9 cellular contexts compared by ENCODE assay signal in the genomic region with DNA sequence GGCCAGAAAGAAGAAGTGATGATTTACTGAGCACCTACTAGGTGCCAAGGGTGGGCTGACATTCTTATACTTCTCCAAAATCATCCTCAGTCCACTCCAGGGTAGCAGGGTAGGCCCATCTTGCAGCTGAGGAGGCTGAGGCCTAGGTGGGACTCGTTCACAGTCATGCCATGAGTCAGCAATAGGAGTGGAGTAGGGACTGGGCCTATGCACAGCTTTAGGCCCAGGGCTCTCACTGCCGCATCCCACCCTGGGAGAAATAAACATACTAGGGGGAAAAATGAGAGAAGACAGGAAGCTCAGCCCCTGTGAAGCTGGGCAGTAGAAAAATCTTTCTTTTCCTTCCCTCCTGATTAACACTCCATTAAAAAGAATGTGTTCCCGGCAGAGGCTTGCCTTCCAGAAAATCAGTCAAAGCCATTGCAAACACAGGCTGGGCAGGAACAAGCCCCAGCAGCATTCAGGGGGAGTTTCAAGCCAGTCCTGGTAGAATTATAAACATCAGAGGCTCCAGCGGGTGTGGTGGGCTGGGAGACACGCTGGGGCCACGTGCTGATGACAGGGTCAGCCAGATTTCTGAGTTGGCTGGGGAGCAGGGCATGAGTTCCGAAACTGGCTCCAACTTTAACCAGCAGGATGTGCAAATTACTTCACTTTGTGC. TPM values are rescaled to one million over a fixed set of nuclear protein-coding genes. Genes with fewer than 3 reads are reported as not detected.
DNase-seq lines count a peak whose midpoint lies in the region; ATAC-seq and TF ChIP-seq lines count a peak whose summit lies in the region.
"Had no signal": no experiment of that assay in that cellular context is flagged by ENCODE, and none has a peak within 500 bp of the region (broad histone marks: within the 10 kb centered on the region; RNA-seq: fewer than 3 reads in every experiment).

No MANE protein-coding gene starts in this region.

- no peak overlapping the region for H3K9ac ChIP-seq in liver (ENCODE audit: low read depth in 1 of 2, low read length in 2 of 2)

- no peak overlapping the region for H3K4me3 ChIP-seq in liver (ENCODE audit: low read depth in 1 of 3, low read length in 3 of 3)
- H3K4me3 ChIP-seq in suprapubic skin, result peak overlapping the region; percentile 52

- no peaks in the 10 kb centered on the region for H3K9me3 Mint-ChIP-seq in HFFc6
- no peaks in the 10 kb centered on the region for H3K9me3 Mint-ChIP-seq in activated T-cell treated with anti-CD3 and anti-CD28 coated beads, Interleukin-2, amount 50 U/mL, for 4 hours

- H3K27ac ChIP-seq in cingulate gyrus (ENCODE audit: low read depth, low read length), result peak overlapping the region; percentile 93
- peak overlapping the region; percentile 25 to 34 for H3K27ac ChIP-seq in liver (ENCODE audit: low read depth in 1 of 2, low read length in 2 of 2)
- peak overlapping the region; percentile 84 for H3K27ac ChIP-seq in suprapubic skin

- H3K9me3 ChIP-seq in liver (ENCODE audit: control insufficient read depth in 4 of 4, low read length in 3 of 4) (no peaks in the 10 kb centered on the region), suprapubic skin (no peaks in the 10 kb centered on the region)

- H3K36me3 Mint-ChIP-seq in HFFc6 (ENCODE audit: low read depth), result no peaks in the 10 kb centered on the region
- no peaks in the 10 kb centered on the region for H3K36me3 Mint-ChIP-seq in activated T-cell treated with anti-CD3 and anti-CD28 coated beads, Interleukin-2, amount 50 U/mL, for 4 hours (ENCODE audit: insufficient read depth)

- peaks cover 55% of the 10 kb centered on the region for H3K4me1 Mint-ChIP-seq in HFFc6 (ENCODE audit: low read depth)
- H3K4me1 Mint-ChIP-seq in activated T-cell treated with anti-CD3 and anti-CD28 coated beads, Interleukin-2, amount 50 U/mL, for 4 hours (ENCODE audit: low read depth), result no peaks in the 10 kb centered on the region
- H3K4me1 Mint-ChIP-seq: naive thymus-derived CD8-positive, alpha-beta T cell had no signal

- 60% methylated on average over 7 of the region's 7 CpGs for WGBS in liver
- WGBS in suprapubic skin, result 25% methylated on average over 5 of the region's 7 CpGs

- H3K4me3 Mint-ChIP-seq in HFFc6, result peak overlapping the region; percentile 92
- H3K4me3 Mint-ChIP-seq in activated T-cell treated with anti-CD3 and anti-CD28 coated beads, Interleukin-2, amount 50 U/mL, for 4 hours, result no peak overlapping the region
- H3K4me3 Mint-ChIP-seq: naive thymus-derived CD8-positive, alpha-beta T cell had no signal

- H3K27me3 ChIP-seq in liver (ENCODE audit: control insufficient read depth in 4 of 4, insufficient read depth in 4 of 4, low read length in 3 of 4) (peaks cover 0 to 3% (median 0%) of the 10 kb centered on the region in 4 donors), suprapubic skin (no peaks in the 10 kb centered on the region)

- H3K4me1 ChIP-seq in liver (ENCODE audit: control insufficient read depth in 4 of 4, insufficient read depth in 4 of 4, low read length in 3 of 4) (no peaks in the 10 kb centered on the region), suprapubic skin (peaks cover 57% of the 10 kb centered on the region)

- TF ChIP-seq EP300 in suprapubic skin (IDR thresholded peaks at IDR 0.05), result no peak

- peak overlapping the region; percentile 96 for H3K27ac Mint-ChIP-seq in HFFc6
- H3K27ac Mint-ChIP-seq: naive thymus-derived CD8-positive, alpha-beta T cell had no signal

- no peak for TF ChIP-seq POLR2A in suprapubic skin (IDR thresholded peaks at IDR 0.05)

- peaks cover 2% of the 10 kb centered on the region; the same call in 1 of the 2 replicates for H3K27me3 Mint-ChIP-seq in HFFc6 (ENCODE audit: insufficient read depth)
- H3K27me3 Mint-ChIP-seq in activated T-cell treated with anti-CD3 and anti-CD28 coated beads, Interleukin-2, amount 50 U/mL, for 4 hours (ENCODE audit: low read depth), result peaks cover 19% of the 10 kb centered on the region

- TF ChIP-seq CTCF in HFFc6 (IDR thresholded peaks at IDR 0.05) (no peak), liver (IDR thresholded peaks at IDR 0.05; ENCODE audit: low read depth, low read length, missing input control) (no peak), suprapubic skin (IDR thresholded peaks at IDR 0.05) (no peak)

- H3K36me3 ChIP-seq in liver (ENCODE audit: control insufficient read depth in 4 of 4, insufficient read depth in 3 of 4, low read depth in 1 of 4, low read length in 3 of 4), result no peaks in the 10 kb centered on the region
- H3K36me3 ChIP-seq in suprapubic skin, result no peaks in the 10 kb centered on the region

- no peak for TF ChIP-seq RAD21 in liver (IDR thresholded peaks at IDR 0.05)

- no peak for ATAC-seq in activated T-cell treated with anti-CD3 and anti-CD28 coated beads, Interleukin-2, amount 50 U/mL, for 4 hours
- ATAC-seq in HG03378 (IDR thresholded peaks at IDR 0.05; ENCODE audit: unreplicated experiment), result no peak
- ATAC-seq: naive thymus-derived CD8-positive, alpha-beta T cell had no signal

- DNase-seq in HFFc6 (peak; percentile 42), suprapubic skin (ENCODE audit: low spot score in 2 of 2) (peak in 1 of 2 donors; percentile 86), COLO829 (ENCODE audit: low spot score) (no peak), T1000 (lab: John Stamatoyannopoulos, UW) (no peak)
- DNase-seq in activated T-cell treated with anti-CD3 and anti-CD28 coated beads, Interleukin-2, amount 50 U/mL, for 4 hours, result no peak
- DNase-seq: naive thymus-derived CD8-positive, alpha-beta T cell had no signal

TF ChIP-seq in liver, 16 proteins besides CTCF, POLR2A, EP300 and RAD21:
- no peak for TF ChIP-seq YY1 (IDR thresholded peaks at IDR 0.05)
- TF ChIP-seq SP1 (IDR thresholded peaks at IDR 0.05), result no peak
- TF ChIP-seq, protein P1, sequence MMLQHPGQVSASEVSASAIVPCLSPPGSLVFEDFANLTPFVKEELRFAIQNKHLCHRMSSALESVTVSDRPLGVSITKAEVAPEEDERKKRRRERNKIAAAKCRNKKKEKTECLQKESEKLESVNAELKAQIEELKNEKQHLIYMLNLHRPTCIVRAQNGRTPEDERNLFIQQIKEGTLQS (IDR thresholded peaks at IDR 0.05), result no peak
- TF ChIP-seq HNF4G (IDR thresholded peaks at IDR 0.05), result no peak
- TF ChIP-seq JUND (IDR thresholded peaks at IDR 0.05), result no peak
- TF ChIP-seq GABPA (IDR thresholded peaks at IDR 0.05 in 1 of 2, conservative IDR thresholded peaks at IDR 0.05 in 1 of 2), result no peak
- TF ChIP-seq FOXA1 (IDR thresholded peaks at IDR 0.05), result no peak
- TF ChIP-seq FOXA2 (IDR thresholded peaks at IDR 0.05), result no peak
- no peak for TF ChIP-seq NR2F2 (IDR thresholded peaks at IDR 0.05)
- TF ChIP-seq EGR1 (IDR thresholded peaks at IDR 0.05; ENCODE audit: low read depth in 2 of 2), result no peak
- TF ChIP-seq, protein P2, sequence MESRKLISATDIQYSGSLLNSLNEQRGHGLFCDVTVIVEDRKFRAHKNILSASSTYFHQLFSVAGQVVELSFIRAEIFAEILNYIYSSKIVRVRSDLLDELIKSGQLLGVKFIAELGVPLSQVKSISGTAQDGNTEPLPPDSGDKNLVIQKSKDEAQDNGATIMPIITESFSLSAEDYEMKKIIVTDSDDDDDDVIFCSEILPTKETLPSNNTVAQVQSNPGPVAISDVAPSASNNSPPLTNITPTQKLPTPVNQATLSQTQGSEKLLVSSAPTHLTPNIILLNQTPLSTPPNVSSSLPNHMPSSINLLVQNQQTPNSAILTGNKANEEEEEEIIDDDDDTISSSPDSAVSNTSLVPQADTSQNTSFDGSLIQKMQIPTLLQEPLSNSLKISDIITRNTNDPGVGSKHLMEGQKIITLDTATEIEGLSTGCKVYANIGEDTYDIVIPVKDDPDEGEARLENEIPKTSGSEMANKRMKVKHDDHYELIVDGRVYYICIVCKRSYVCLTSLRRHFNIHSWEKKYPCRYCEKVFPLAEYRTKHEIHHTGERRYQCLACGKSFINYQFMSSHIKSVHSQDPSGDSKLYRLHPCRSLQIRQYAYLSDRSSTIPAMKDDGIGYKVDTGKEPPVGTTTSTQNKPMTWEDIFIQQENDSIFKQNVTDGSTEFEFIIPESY (IDR thresholded peaks at IDR 0.05), result no peak
- TF ChIP-seq, protein P3, sequence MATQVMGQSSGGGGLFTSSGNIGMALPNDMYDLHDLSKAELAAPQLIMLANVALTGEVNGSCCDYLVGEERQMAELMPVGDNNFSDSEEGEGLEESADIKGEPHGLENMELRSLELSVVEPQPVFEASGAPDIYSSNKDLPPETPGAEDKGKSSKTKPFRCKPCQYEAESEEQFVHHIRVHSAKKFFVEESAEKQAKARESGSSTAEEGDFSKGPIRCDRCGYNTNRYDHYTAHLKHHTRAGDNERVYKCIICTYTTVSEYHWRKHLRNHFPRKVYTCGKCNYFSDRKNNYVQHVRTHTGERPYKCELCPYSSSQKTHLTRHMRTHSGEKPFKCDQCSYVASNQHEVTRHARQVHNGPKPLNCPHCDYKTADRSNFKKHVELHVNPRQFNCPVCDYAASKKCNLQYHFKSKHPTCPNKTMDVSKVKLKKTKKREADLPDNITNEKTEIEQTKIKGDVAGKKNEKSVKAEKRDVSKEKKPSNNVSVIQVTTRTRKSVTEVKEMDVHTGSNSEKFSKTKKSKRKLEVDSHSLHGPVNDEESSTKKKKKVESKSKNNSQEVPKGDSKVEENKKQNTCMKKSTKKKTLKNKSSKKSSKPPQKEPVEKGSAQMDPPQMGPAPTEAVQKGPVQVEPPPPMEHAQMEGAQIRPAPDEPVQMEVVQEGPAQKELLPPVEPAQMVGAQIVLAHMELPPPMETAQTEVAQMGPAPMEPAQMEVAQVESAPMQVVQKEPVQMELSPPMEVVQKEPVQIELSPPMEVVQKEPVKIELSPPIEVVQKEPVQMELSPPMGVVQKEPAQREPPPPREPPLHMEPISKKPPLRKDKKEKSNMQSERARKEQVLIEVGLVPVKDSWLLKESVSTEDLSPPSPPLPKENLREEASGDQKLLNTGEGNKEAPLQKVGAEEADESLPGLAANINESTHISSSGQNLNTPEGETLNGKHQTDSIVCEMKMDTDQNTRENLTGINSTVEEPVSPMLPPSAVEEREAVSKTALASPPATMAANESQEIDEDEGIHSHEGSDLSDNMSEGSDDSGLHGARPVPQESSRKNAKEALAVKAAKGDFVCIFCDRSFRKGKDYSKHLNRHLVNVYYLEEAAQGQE (IDR thresholded peaks at IDR 0.05), result no peak

RNA-seq across cellular contexts. Expression of a gene that starts 1.8 kb away (rescaled TPM):
- 10 to 100 TPM; 18.9 to 40.1 (median 22.2) TPM for total RNA-seq in HFFc6 (2021; fragmentation: NEBNext Ultra II Directional; extraction: Animal tissue kit (Norgen Biotek cat#: 25700))
- total RNA-seq in liver, result 1 to 10 TPM in 1 of 2 donors, under 1 TPM in 1; 0.56 to 1.5 TPM
- 1 to 10 TPM in 1 of 2 donors, under 1 TPM in 1; 0.74 to 1.8 TPM for polyA plus RNA-seq in liver
- 100 to 1,000 TPM in 2 of 4 donors, 10 to 100 TPM in 2; 28.1 to 126 (median 73.1) TPM for total RNA-seq in suprapubic skin
- not detected for total RNA-seq in activated T-cell treated with anti-CD3 and anti-CD28 coated beads, Interleukin-2, amount 50 U/mL, for 4 hours
- total RNA-seq: naive thymus-derived CD8-positive, alpha-beta T cell had no signal
- polyA plus RNA-seq: naive thymus-derived CD8-positive, alpha-beta T cell had no signal

Comparison
In these comparisons a context has a peak if more than half of its experiments do, and no peak if none do; other contexts are left out.
1. H3K27ac ChIP-seq: peak in every context shown above with its lines; median percentile 93 in cingulate gyrus; 84 in suprapubic skin; 30 in liver.
2. RNA of a gene that starts 1.8 kb away (total RNA-seq): 28.1 to 126 TPM in suprapubic skin and 18.9 to 40.1 TPM in HFFc6; 0.56 to 1.5 TPM in liver and not detected in activated T-cell treated with anti-CD3 and anti-CD28 coated beads, Interleukin-2, amount 50 U/mL, for 4 hours; every median in the first group is over 4 times any median in the second.